ENCODE assay signal across 8 cellular contexts in the genomic region with DNA sequence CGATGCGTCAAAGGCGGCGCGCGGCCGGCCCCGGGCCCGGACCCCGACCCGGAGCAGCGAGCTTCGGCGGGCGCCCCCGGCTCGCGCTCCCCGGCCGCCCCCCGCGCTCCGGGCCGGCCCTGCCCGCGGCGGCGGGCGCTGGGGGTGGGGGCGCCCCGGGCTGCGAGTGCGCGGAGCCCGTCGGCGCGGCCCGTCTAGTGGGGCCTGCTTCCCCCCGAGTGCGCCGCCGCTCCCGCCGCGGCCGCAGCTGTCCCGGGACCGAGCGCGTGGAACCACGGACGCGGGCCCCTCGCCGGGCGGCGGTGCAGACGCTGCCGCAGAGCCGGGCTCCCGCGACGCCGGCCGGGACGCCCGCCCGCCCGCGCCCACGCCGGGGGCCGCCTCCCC. TPM values are rescaled to one million over a fixed set of nuclear protein-coding genes. Genes with fewer than 3 reads are reported as not detected.
DNase-seq lines count a peak whose midpoint lies in the region; ATAC-seq, FAIRE-seq and TF ChIP-seq lines count a peak whose summit lies in the region.

No MANE protein-coding gene starts in this region.

- no peak for DNase-seq in AG09309 (ENCODE audit: low read depth)
- DNase-seq in H7: no peak
- no peak for DNase-seq in lower leg skin (ENCODE audit: low spot score in 2 of 2)
- DNase-seq in vagina (ENCODE audit: extremely low spot score in 2 of 2): no peak
- no peak for DNase-seq in H54 (ENCODE audit: insufficient read length, low spot score)

- intact Hi-C loops in lower leg skin (cut with DNase I; ENCODE audit: low total_unique reads): no loop called here
- intact Hi-C loops in vagina (cut with DNase I): loop anchor here (10.0 kb wide), 2 partner anchors 69 to 129 kb away; a partner anchor contains a TSS

- no peaks in the 10 kb centered on the region for H3K9me3 ChIP-seq in vagina

- H3K4me3 Mint-ChIP-seq in activated T-helper 17 cell treated with anti-CD3 and anti-CD28 coated beads, Interleukin-2, amount 50 U/mL, for 72 hours: peak overlapping the region; percentile 71

- H3K4me1 ChIP-seq in vagina: peaks cover 55% of the 10 kb centered on the region

- H3K27me3 ChIP-seq in H7 (ENCODE audit: control insufficient read depth, insufficient read depth, low read length): peaks cover 19% of the 10 kb centered on the region
- H3K27me3 ChIP-seq in vagina: no peaks in the 10 kb centered on the region

- ATAC-seq in activated T-helper 17 cell treated with anti-CD3 and anti-CD28 coated beads, Interleukin-2, amount 50 U/mL, for 72 hours (replicated peaks): peak; percentile 31
- ATAC-seq in HG03571 (IDR thresholded peaks at IDR 0.05; ENCODE audit: unreplicated experiment) (no peak), GM21528 (IDR thresholded peaks at IDR 0.05; ENCODE audit: low FRiP score, unreplicated experiment) (no peak)

- 0% methylated on average over 4 to 6 of the region's 74 CpGs for WGBS in lower leg skin, 2 donors

- peaks cover 3% of the 10 kb centered on the region for H3K27me3 Mint-ChIP-seq in activated T-helper 17 cell treated with anti-CD3 and anti-CD28 coated beads, Interleukin-2, amount 50 U/mL, for 72 hours

- FAIRE-seq in H54 (lab: Jason Lieb, UNC): no peak

- H3K36me3 ChIP-seq in H7 (replicated peaks; ENCODE audit: control insufficient read depth, insufficient read depth, low read length): no peaks in the 10 kb centered on the region
- H3K36me3 ChIP-seq in vagina: no peaks in the 10 kb centered on the region

- no peaks in the 10 kb centered on the region for H3K9me3 Mint-ChIP-seq in activated T-helper 17 cell treated with anti-CD3 and anti-CD28 coated beads, Interleukin-2, amount 50 U/mL, for 72 hours

- H3K27ac ChIP-seq in vagina: peak overlapping the region; percentile 78

- peaks cover 12% of the 10 kb centered on the region for H3K36me3 Mint-ChIP-seq in activated T-helper 17 cell treated with anti-CD3 and anti-CD28 coated beads, Interleukin-2, amount 50 U/mL, for 72 hours (ENCODE audit: low read depth)

- peak overlapping the region; percentile 64 for H3K4me3 ChIP-seq in AG09309 (ENCODE audit: control insufficient read depth, low read depth, low read length)
- H3K4me3 ChIP-seq in H7 (ENCODE audit: insufficient read depth, low read depth, low read length): peak overlapping the region; percentile 64
- peak overlapping the region; percentile 39 for H3K4me3 ChIP-seq in lower leg skin (ENCODE audit: low read depth, poor library complexity, severe bottlenecking)
- peak overlapping the region; percentile 79 to 81 for H3K4me3 ChIP-seq in vagina

- TF ChIP-seq POLR2A in lower leg skin (IDR thresholded peaks at IDR 0.05) (no peak), vagina (IDR thresholded peaks at IDR 0.05) (no peak), H54 (IDR thresholded peaks at IDR 0.05; ENCODE audit: low read depth, low read length) (no peak)

- peaks cover 36% of the 10 kb centered on the region for H3K4me1 Mint-ChIP-seq in activated T-helper 17 cell treated with anti-CD3 and anti-CD28 coated beads, Interleukin-2, amount 50 U/mL, for 72 hours

- TF ChIP-seq CTCF in AG09309 (IDR thresholded peaks at IDR 0.05; ENCODE audit: control insufficient read depth, insufficient read depth, low read depth, low read length, missing control alignments): no peak
- no peak for TF ChIP-seq CTCF in lower leg skin (IDR thresholded peaks at IDR 0.05)
- TF ChIP-seq CTCF in vagina (IDR thresholded peaks at IDR 0.05): no peak

- no peak overlapping the region for H3K27ac Mint-ChIP-seq in activated T-helper 17 cell treated with anti-CD3 and anti-CD28 coated beads, Interleukin-2, amount 50 U/mL, for 72 hours

RNA-seq across cellular contexts. Expression of a gene that starts 0.3 kb away (rescaled TPM):
- 6.0 and 6.5 TPM in 2 replicates for total RNA-seq in H7 (2014; rRNA removed; shearing (Covaris generic))
- 1 to 10 TPM; 4.1 to 9.4 TPM for total RNA-seq in activated T-helper 17 cell treated with anti-CD3 and anti-CD28 coated beads, Interleukin-2, amount 50 U/mL, for 72 hours
- total RNA-seq in lower leg skin: 10 to 100 TPM; 13.1 to 25.1 (median 18.5) TPM
- total RNA-seq in vagina: 16.9 TPM
